9 cellular contexts compared by ENCODE assay signal in genomic region chr5:142215915-142216681, GRCh38.
DNase-seq lines count a peak whose midpoint lies in the region; ATAC-seq and TF ChIP-seq lines count a peak whose summit lies in the region.
"Had no signal": no experiment of that assay in that cellular context is flagged by ENCODE, and none has a peak within 500 bp of the region (broad histone marks: within the 10 kb centered on the region; RNA-seq: fewer than 3 reads in every experiment).

No MANE protein-coding gene starts in this region.

- H3K27ac ChIP-seq in breast epithelium (peak overlapping the region; percentile 87 to 88), liver (ENCODE audit: low read depth in 1 of 2, low read length in 2 of 2) (peak overlapping the region; percentile 28 to 60)
- H3K27ac ChIP-seq: 22Rv1 had no signal

- no peak for TF ChIP-seq RAD21 in liver (IDR thresholded peaks at IDR 0.05)

- intact Hi-C loops in breast epithelium (cut with DNase I; ENCODE audit: low total_unique reads): no loop called here

- H3K9me3 ChIP-seq in breast epithelium: no peaks in the 10 kb centered on the region
- no peaks in the 10 kb centered on the region for H3K9me3 ChIP-seq in liver (ENCODE audit: control insufficient read depth in 4 of 4, low read length in 3 of 4)

- ATAC-seq in GM19351 (IDR thresholded peaks at IDR 0.05; ENCODE audit: unreplicated experiment) (no peak), GM21515 (IDR thresholded peaks at IDR 0.05; ENCODE audit: unreplicated experiment) (no peak)

- WGBS in liver: 80% methylated on average over 14 of the region's 14 CpGs

- TF ChIP-seq POLR2A in breast epithelium (IDR thresholded peaks at IDR 0.05): no peak

- H3K36me3 ChIP-seq in breast epithelium (no peaks in the 10 kb centered on the region), liver (ENCODE audit: control insufficient read depth in 4 of 4, insufficient read depth in 3 of 4, low read depth in 1 of 4, low read length in 3 of 4) (no peaks in the 10 kb centered on the region)

- H3K4me1 ChIP-seq in breast epithelium (peaks cover 0 to 7% of the 10 kb centered on the region in 2 donors), liver (ENCODE audit: control insufficient read depth in 4 of 4, insufficient read depth in 4 of 4, low read length in 3 of 4) (peaks cover 0 to 5% (median 0%) of the 10 kb centered on the region in 4 donors)

- H3K4me3 ChIP-seq in breast epithelium (peak overlapping the region in 2 of 3 donors; percentile 25 to 57), liver (ENCODE audit: low read depth in 1 of 3, low read length in 3 of 3) (no peak overlapping the region)

- H3K27me3 ChIP-seq in breast epithelium (no peaks in the 10 kb centered on the region), liver (ENCODE audit: control insufficient read depth in 4 of 4, insufficient read depth in 4 of 4, low read length in 3 of 4) (no peaks in the 10 kb centered on the region)

- H3K9ac ChIP-seq in liver (ENCODE audit: low read depth in 1 of 2, low read length in 2 of 2): no peak overlapping the region

- peak; percentile 38 for DNase-seq in DMS 273 (lab: John Stamatoyannopoulos, UW; ENCODE audit: unreplicated experiment)
- DNase-seq in DMS 273 treated with DMSO at 0.1 percent for 48 hours (lab: John Stamatoyannopoulos, UW): no peak
- DNase-seq in breast epithelium (ENCODE audit: low spot score in 2 of 2): peak; percentile 69 to 92
- DNase-seq in ureter (ENCODE audit: low spot score): peak; percentile 67
- DNase-seq in cerebellar nuclear complex (lab: John Stamatoyannopoulos, UW): no peak

- TF ChIP-seq CTCF in breast epithelium (IDR thresholded peaks at IDR 0.05) (no peak), liver (IDR thresholded peaks at IDR 0.05; ENCODE audit: low read depth, low read length, missing input control) (no peak)

TF ChIP-seq in liver, 16 proteins besides CTCF, POLR2A, EP300 and RAD21:
- TF ChIP-seq JUND (IDR thresholded peaks at IDR 0.05) (peak in 1 of 2 donors; percentile 12), HNF4G (IDR thresholded peaks at IDR 0.05) (no peak)

Comparison
In these comparisons a context has a peak if more than half of its experiments do, and no peak if none do; other contexts are left out.
1. DNase-seq: peak in DMS 273 (single experiment), breast epithelium (2 of 2) and ureter (single experiment); none in DMS 273 treated with DMSO at 0.1 percent for 48 hours (single experiment) and cerebellar nuclear complex (0 of 2).
2. H3K4me3 ChIP-seq: peak in breast epithelium (2 of 3); none in liver (0 of 3).